9 cellular contexts compared by ENCODE assay signal in the genomic region with DNA sequence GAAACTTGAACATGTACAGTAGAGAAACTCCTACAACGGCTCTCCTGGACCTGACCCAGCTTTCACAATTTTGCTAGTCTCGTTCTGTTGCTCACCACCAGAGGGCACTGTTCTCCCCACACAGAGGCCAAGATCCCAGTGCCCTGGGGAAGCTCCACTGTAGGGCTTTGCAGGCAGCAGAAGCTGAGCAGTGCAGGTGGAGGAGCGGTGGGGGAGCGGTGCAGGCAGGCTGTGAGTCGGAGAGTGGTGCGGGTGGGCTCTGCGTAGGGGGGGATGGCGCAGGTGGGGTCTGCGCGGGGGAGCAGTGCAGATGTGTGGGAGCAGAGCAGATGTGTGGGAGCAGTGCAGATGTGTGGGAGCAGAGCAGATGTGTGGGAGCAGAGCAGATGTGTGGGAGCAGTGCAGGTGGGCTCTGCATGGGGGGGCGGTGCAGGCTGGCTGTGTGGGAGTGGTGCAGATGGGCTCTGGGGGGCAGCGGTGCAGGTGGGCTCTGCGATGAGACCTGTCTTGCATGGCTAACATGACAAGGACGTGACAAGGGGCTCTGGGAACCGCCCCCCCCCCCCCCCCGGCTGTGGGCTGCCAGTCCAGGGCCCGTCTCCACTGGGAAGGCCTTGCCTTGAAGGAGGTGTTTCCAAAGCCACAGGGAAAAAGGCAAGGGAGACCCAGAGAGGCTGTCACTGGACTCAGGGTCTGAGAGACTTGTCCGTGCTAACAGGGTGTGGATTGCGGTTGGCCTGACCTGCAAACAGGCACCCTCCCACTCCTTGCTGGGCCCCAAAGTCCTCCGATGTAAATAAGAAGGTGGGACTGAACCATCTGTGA. TPM values are rescaled to one million over a fixed set of nuclear protein-coding genes. Genes with fewer than 3 reads are reported as not detected.
DNase-seq lines count a peak whose midpoint lies in the region; ATAC-seq and TF ChIP-seq lines count a peak whose summit lies in the region.
"Had no signal": no experiment of that assay in that cellular context is flagged by ENCODE, and none has a peak within 500 bp of the region (broad histone marks: within the 10 kb centered on the region; RNA-seq: fewer than 3 reads in every experiment).

No MANE protein-coding gene starts in this region.

- no peak overlapping the region for H3K4me3 Mint-ChIP-seq in naive thymus-derived CD8-positive, alpha-beta T cell
- no peak overlapping the region for H3K4me3 Mint-ChIP-seq in stimulated activated memory B cell treated with anti-CD40 and anti-IgM and Interleukin-4, amounts not matched to agents 10 μg/mL and 1 μg/mL and 100 μg/mL, for 72 hours
- H3K4me3 Mint-ChIP-seq: activated naive CD8-positive, alpha-beta T cell had no signal

- ATAC-seq in GM21515 (IDR thresholded peaks at IDR 0.05; ENCODE audit: unreplicated experiment): peak; percentile 80
- peak; percentile 95 to 98 for ATAC-seq in naive thymus-derived CD8-positive, alpha-beta T cell
- ATAC-seq in stimulated activated memory B cell treated with anti-CD40 and anti-IgM and Interleukin-4, amounts not matched to agents 10 μg/mL and 1 μg/mL and 100 μg/mL, for 72 hours: peak; percentile 87

- peaks cover 0 to 4% (median 2%) of the 10 kb centered on the region in 3 donors for H3K36me3 Mint-ChIP-seq in naive thymus-derived CD8-positive, alpha-beta T cell
- H3K36me3 Mint-ChIP-seq in stimulated activated memory B cell treated with anti-CD40 and anti-IgM and Interleukin-4, amounts not matched to agents 10 μg/mL and 1 μg/mL and 100 μg/mL, for 72 hours: peaks cover 4% of the 10 kb centered on the region

- peak; percentile 70 for DNase-seq in Caki2 (ENCODE audit: low read depth)
- DNase-seq in KG1 (lab: John Stamatoyannopoulos, UW): peak; percentile 67
- peak; percentile 87 for DNase-seq in OCI-M1 (lab: John Stamatoyannopoulos, UW)
- peak; percentile 75 for DNase-seq in activated T-cell treated with anti-CD3 and anti-CD28 coated beads for 24 hours (ENCODE audit: low read depth)
- DNase-seq in erythroblast (lab: John Stamatoyannopoulos, UW): peak; percentile 82 to 90
- peak; percentile 55 to 88 (median 76) for DNase-seq in naive thymus-derived CD8-positive, alpha-beta T cell

- H3K9me3 Mint-ChIP-seq in naive thymus-derived CD8-positive, alpha-beta T cell: peaks cover 0 to 6% (median 2%) of the 10 kb centered on the region in 9 donors
- peaks cover 5% of the 10 kb centered on the region for H3K9me3 Mint-ChIP-seq in stimulated activated memory B cell treated with anti-CD40 and anti-IgM and Interleukin-4, amounts not matched to agents 10 μg/mL and 1 μg/mL and 100 μg/mL, for 72 hours

- in situ Hi-C loops in Caki2 (cut with HindIII; ENCODE audit: low pct_unique_long_range_greater_than_20kb, low sequenced_read_pairs): no loop called here

- peak overlapping the region in 1 of 10 donors; percentile 38 for H3K27ac Mint-ChIP-seq in naive thymus-derived CD8-positive, alpha-beta T cell
- no peak overlapping the region for H3K27ac Mint-ChIP-seq in stimulated activated memory B cell treated with anti-CD40 and anti-IgM and Interleukin-4, amounts not matched to agents 10 μg/mL and 1 μg/mL and 100 μg/mL, for 72 hours
- H3K27ac Mint-ChIP-seq: activated naive CD8-positive, alpha-beta T cell had no signal

- POLR2A ChIA-PET in naive thymus-derived CD8-positive, alpha-beta T cell (lab: Charles Lee): interaction anchor here (0.7 to 1.1 kb wide), 3 partner anchors 19 to 604 kb away, joined by 3 to 4 read pairs (median 4); no protein-coding TSS in a partner anchor

- H3K4me1 Mint-ChIP-seq in naive thymus-derived CD8-positive, alpha-beta T cell: peaks cover 3 to 7% (median 4%) of the 10 kb centered on the region in 4 donors
- peaks cover 8% of the 10 kb centered on the region for H3K4me1 Mint-ChIP-seq in stimulated activated memory B cell treated with anti-CD40 and anti-IgM and Interleukin-4, amounts not matched to agents 10 μg/mL and 1 μg/mL and 100 μg/mL, for 72 hours

- H3K27me3 Mint-ChIP-seq in naive thymus-derived CD8-positive, alpha-beta T cell: peaks cover 28 to 57% (median 42%) of the 10 kb centered on the region in 5 donors
- peaks cover 56% of the 10 kb centered on the region for H3K27me3 Mint-ChIP-seq in stimulated activated memory B cell treated with anti-CD40 and anti-IgM and Interleukin-4, amounts not matched to agents 10 μg/mL and 1 μg/mL and 100 μg/mL, for 72 hours

- no peak for TF ChIP-seq POLR2A in erythroblast (IDR thresholded peaks at IDR 0.05; ENCODE audit: low read length)

RNA-seq across cellular contexts. Expression of a gene that starts 7.3 kb away (rescaled TPM):
- 3.2 and 5.7 TPM in 2 replicates for total RNA-seq in Caki2 (2014; rRNA removed; shearing (Covaris generic); ENCODE audit: low replicate concordance)
- not detected for total RNA-seq in naive thymus-derived CD8-positive, alpha-beta T cell
- not detected for polyA plus RNA-seq in naive thymus-derived CD8-positive, alpha-beta T cell

RNA-seq across cellular contexts. Expression of a gene that starts 29.5 kb away (rescaled TPM):
- total RNA-seq in Caki2 (2014; rRNA removed; shearing (Covaris generic); ENCODE audit: low replicate concordance): 11.7 and 13.1 TPM in 2 replicates
- 10 to 100 TPM in 1 of 2 experiments, 1 to 10 TPM in 1; 6.5 to 10.8 TPM for total RNA-seq in naive thymus-derived CD8-positive, alpha-beta T cell
- 1 to 10 TPM; 1.3 to 4.3 (median 2.1) TPM for polyA plus RNA-seq in naive thymus-derived CD8-positive, alpha-beta T cell

RNA-seq across cellular contexts. Expression of a gene that starts 49.7 kb away (rescaled TPM):
- total RNA-seq in Caki2 (2014; rRNA removed; shearing (Covaris generic); ENCODE audit: low replicate concordance): 14.7 and 19.4 TPM in 2 replicates
- total RNA-seq in naive thymus-derived CD8-positive, alpha-beta T cell: 1 to 10 TPM in 1 of 2 experiments, under 1 TPM in 1; 0.66 to 1.4 TPM
- under 1 TPM in 1 of 3 donors, not detected in 2; 0.58 TPM for polyA plus RNA-seq in naive thymus-derived CD8-positive, alpha-beta T cell

Comparison
In these comparisons a context has a peak if more than half of its experiments do, and no peak if none do; other contexts are left out.
1. Peak in every context shown above with its lines: DNase-seq and ATAC-seq.